Comparison of ENCODE assay signal across 8 cellular contexts in genomic region chr16:19118938-19119431, GRCh38. TPM values are rescaled to one million over a fixed set of nuclear protein-coding genes. Genes with fewer than 3 reads are reported as not detected.
DNase-seq lines count a peak whose midpoint lies in the region; ATAC-seq, FAIRE-seq and TF ChIP-seq lines count a peak whose summit lies in the region.

No MANE protein-coding gene starts in this region.

- ATAC-seq in CD4-positive, alpha-beta T cell (ENCODE audit: poor library complexity), result no peak
- no peak for ATAC-seq in GM18511 (IDR thresholded peaks at IDR 0.05; ENCODE audit: unreplicated experiment)
- ATAC-seq in GM19324 (IDR thresholded peaks at IDR 0.05; ENCODE audit: low FRiP score, unreplicated experiment), result no peak

- 6 to 69% (median 11%) methylated on average over 6 of the region's 6 CpGs for WGBS in adipose tissue, 3 donors

- no peak overlapping the region for H3K27ac ChIP-seq in CD4-positive, alpha-beta T cell (ENCODE audit: low read depth, low read length)
- H3K27ac ChIP-seq in adipose tissue (ENCODE audit: low read depth, low read length), result peak overlapping the region; percentile 86

- no peak for FAIRE-seq in D721Med (lab: Jason Lieb, UNC)

- no peaks in the 10 kb centered on the region for H3K9me3 ChIP-seq in CD4-positive, alpha-beta T cell (ENCODE audit: control insufficient read depth, low read length)

- CTCF ChIA-PET in CD4-positive, alpha-beta T cell (lab: Charles Lee), result no interaction called here

- POLR2A ChIA-PET in CD4-positive, alpha-beta T cell (lab: Charles Lee), result no interaction called here

- H3K27me3 Mint-ChIP-seq in CD4-positive, alpha-beta T cell, result peaks cover 28% of the 10 kb centered on the region

- H3K4me3 Mint-ChIP-seq in CD4-positive, alpha-beta T cell, result peak overlapping the region; percentile 23

- H3K27ac Mint-ChIP-seq in CD4-positive, alpha-beta T cell, result no peak overlapping the region

- H3K27me3 ChIP-seq in CD4-positive, alpha-beta T cell (ENCODE audit: control insufficient read depth, insufficient read depth, low read length), result peaks cover 17% of the 10 kb centered on the region

- no peak for TF ChIP-seq CTCF in CD4-positive, alpha-beta T cell (IDR thresholded peaks at IDR 0.05)
- TF ChIP-seq CTCF in D721Med (IDR thresholded peaks at IDR 0.05; ENCODE audit: insufficient read depth, missing control alignments), result no peak

- intact Hi-C loops in CD4-positive, alpha-beta T cell (cut with DNase I, micrococcal nuclease), result no loop called here

- H3K4me1 Mint-ChIP-seq in CD4-positive, alpha-beta T cell (ENCODE audit: low read depth), result peaks cover 19% of the 10 kb centered on the region

- no peaks in the 10 kb centered on the region for H3K36me3 Mint-ChIP-seq in CD4-positive, alpha-beta T cell (ENCODE audit: low read depth)

- no peak for DNase-seq in CD4-positive, alpha-beta T cell
- peak; percentile 53 for DNase-seq in NAMALWA (ENCODE audit: low spot score)
- peak; percentile 78 for DNase-seq in islet precursor cell
- DNase-seq in stimulated activated CD4-positive, alpha-beta T cell treated with anti-CD3 and anti-CD28 coated beads, TNF-alpha, amount 100 ng/mL, for 24 hours (ENCODE audit: low read depth in 3 of 3), result peak; percentile 8 to 46 (median 20)
- DNase-seq in D721Med (ENCODE audit: insufficient read length, low spot score), result no peak

- no peaks in the 10 kb centered on the region for H3K9me3 Mint-ChIP-seq in CD4-positive, alpha-beta T cell

RNA-seq across cellular contexts. Expression of gene ITPRIPL2, which starts 5.2 kb away (rescaled TPM):
- total RNA-seq in CD4-positive, alpha-beta T cell, result under 1 TPM; 0.31 to 0.36 TPM
- polyA plus RNA-seq in adipose tissue, result 10 to 100 TPM in 2 of 3 donors, 1 to 10 TPM in 1; 7.7 to 29.1 (median 25.4) TPM

RNA-seq across cellular contexts. Expression of gene SYT17, which starts 49.1 kb away (rescaled TPM):
- total RNA-seq in CD4-positive, alpha-beta T cell, result not detected
- polyA plus RNA-seq in adipose tissue, result 10 to 100 TPM in 1 of 3 donors, 1 to 10 TPM in 2; 1.7 to 11.6 (median 2.1) TPM

RNA-seq across cellular contexts. Expression of gene COQ7, which starts 51.6 kb away (rescaled TPM):
- total RNA-seq in CD4-positive, alpha-beta T cell, result 1 to 10 TPM; 7.9 to 9.1 TPM
- polyA plus RNA-seq in adipose tissue, result 10 to 100 TPM in 2 of 3 donors, 1 to 10 TPM in 1; 8.5 to 14.7 (median 10.2) TPM

Comparison
In these comparisons a context has a peak if more than half of its experiments do, and no peak if none do; other contexts are left out.
1. DNase-seq: peak in NAMALWA (single experiment), islet precursor cell (single experiment) and stimulated activated CD4-positive, alpha-beta T cell treated with anti-CD3 and anti-CD28 coated beads, TNF-alpha, amount 100 ng/mL, for 24 hours (3 of 3); none in CD4-positive, alpha-beta T cell (0 of 10) and D721Med (single experiment).